ENCODE assay signal across 8 cellular contexts in the genomic region with DNA sequence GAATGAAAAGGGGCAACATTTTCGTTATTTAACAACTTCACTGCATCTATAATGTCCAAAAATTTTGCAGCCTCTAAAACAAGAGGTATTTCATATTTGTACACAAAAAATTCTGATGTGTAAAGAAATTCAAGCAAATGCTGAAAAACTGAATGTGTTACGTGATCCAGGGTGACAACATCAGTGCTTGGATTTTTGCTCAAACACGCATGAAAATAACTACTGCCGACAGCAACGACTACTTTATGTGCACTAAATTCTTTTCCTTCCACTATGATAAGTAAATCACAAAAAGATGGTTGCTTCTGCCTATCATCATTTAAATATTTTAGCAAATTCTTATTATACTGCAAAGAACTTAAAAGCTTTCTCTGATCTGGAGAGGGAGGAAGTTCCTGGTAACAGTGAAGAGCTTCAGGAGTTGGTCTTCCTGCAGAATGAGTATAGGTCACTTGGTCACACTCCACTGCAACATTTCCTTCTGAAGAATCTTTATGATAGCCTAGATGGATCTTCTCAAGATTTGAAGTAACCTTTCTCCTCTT. TPM values are rescaled to one million over a fixed set of nuclear protein-coding genes. Genes with fewer than 3 reads are reported as not detected.
DNase-seq lines count a peak whose midpoint lies in the region; ATAC-seq and TF ChIP-seq lines count a peak whose summit lies in the region.

No MANE protein-coding gene starts in this region.

- TF ChIP-seq CTCF in esophagus muscularis mucosa (IDR thresholded peaks at IDR 0.05): no peak
- no peak for TF ChIP-seq CTCF in retinal pigment epithelial cell (conservative IDR thresholded peaks at IDR 0.05; ENCODE audit: low read depth, low read length)

- peak; percentile 36 for DNase-seq in NCI-H748 (lab: John Stamatoyannopoulos, UW; ENCODE audit: unreplicated experiment)
- DNase-seq in NCI-H748 treated with DMSO at 0.1 percent for 48 hours (lab: John Stamatoyannopoulos, UW): no peak
- peak; percentile 9 for DNase-seq in RPMI7951 (ENCODE audit: low read depth)
- DNase-seq in esophagus muscularis mucosa (ENCODE audit: extremely low spot score): no peak
- DNase-seq in retinal pigment epithelial cell (ENCODE audit: low read depth): no peak
- DNase-seq in iPS-NIHi7 (ENCODE audit: extremely low spot score): no peak
- DNase-seq in NCI-H524 (lab: John Stamatoyannopoulos, UW): no peak

- no peak for ATAC-seq in HG03439 (IDR thresholded peaks at IDR 0.05; ENCODE audit: unreplicated experiment)

- H3K4me3 ChIP-seq in esophagus muscularis mucosa (peak overlapping the region; percentile 76 to 95 (median 89)), retinal pigment epithelial cell (ENCODE audit: low read length) (peak overlapping the region; percentile 78)

- TF ChIP-seq POLR2A in esophagus muscularis mucosa (IDR thresholded peaks at IDR 0.05; ENCODE audit: low read depth): no peak

- no peak for TF ChIP-seq EP300 in esophagus muscularis mucosa (IDR thresholded peaks at IDR 0.05)

- H3K9me3 ChIP-seq in esophagus muscularis mucosa: no peaks in the 10 kb centered on the region

- H3K4me1 ChIP-seq in esophagus muscularis mucosa: peaks cover 25 to 60% (median 59%) of the 10 kb centered on the region in 4 donors

- 56% methylated on average over 5 of the region's 5 CpGs for WGBS in esophagus muscularis mucosa

- intact Hi-C loops in esophagus muscularis mucosa (cut with DNase I): loop anchor here (5.0 kb wide), 1 partner anchor 957 kb away; a partner anchor contains a TSS

- no peaks in the 10 kb centered on the region for H3K27me3 ChIP-seq in esophagus muscularis mucosa

- peak overlapping the region in 3 of 4 donors; percentile 90 to 94 (median 93) for H3K27ac ChIP-seq in esophagus muscularis mucosa (replicated peaks in 1 of 4)

- H3K36me3 ChIP-seq in esophagus muscularis mucosa: no peaks in the 10 kb centered on the region

RNA-seq across cellular contexts. Expression of a gene that starts 1.1 kb away (rescaled TPM):
- 12.9 and 16.0 TPM in 2 replicates for total RNA-seq in RPMI7951 (2014; rRNA removed; shearing (Covaris generic))
- total RNA-seq in esophagus muscularis mucosa: 10 to 100 TPM in 3 of 4 donors, 1 to 10 TPM in 1; 9.8 to 12.5 (median 10.4) TPM

RNA-seq across cellular contexts. Expression of a gene that starts 53.5 kb away (rescaled TPM):
- 101 and 119 TPM in 2 replicates for total RNA-seq in RPMI7951 (2014; rRNA removed; shearing (Covaris generic))
- total RNA-seq in esophagus muscularis mucosa: under 1 TPM in 3 of 4 donors, not detected in 1; 0.13 to 0.75 (median 0.17) TPM

Comparison
In these comparisons a context has a peak if more than half of its experiments do, and no peak if none do; other contexts are left out.
1. DNase-seq: peak in NCI-H748 (single experiment) and RPMI7951 (single experiment); none in NCI-H748 treated with DMSO at 0.1 percent for 48 hours (single experiment), esophagus muscularis mucosa (single experiment), retinal pigment epithelial cell (single experiment), iPS-NIHi7 (single experiment) and NCI-H524 (0 of 2).
2. RNA of a gene that starts 53.5 kb away (total RNA-seq): 101 to 119 TPM in RPMI7951; 0.13 to 0.75 TPM in esophagus muscularis mucosa; every median in the first group is over 10 times any median in the second.